8 cellular contexts compared by ENCODE assay signal in the genomic region with DNA sequence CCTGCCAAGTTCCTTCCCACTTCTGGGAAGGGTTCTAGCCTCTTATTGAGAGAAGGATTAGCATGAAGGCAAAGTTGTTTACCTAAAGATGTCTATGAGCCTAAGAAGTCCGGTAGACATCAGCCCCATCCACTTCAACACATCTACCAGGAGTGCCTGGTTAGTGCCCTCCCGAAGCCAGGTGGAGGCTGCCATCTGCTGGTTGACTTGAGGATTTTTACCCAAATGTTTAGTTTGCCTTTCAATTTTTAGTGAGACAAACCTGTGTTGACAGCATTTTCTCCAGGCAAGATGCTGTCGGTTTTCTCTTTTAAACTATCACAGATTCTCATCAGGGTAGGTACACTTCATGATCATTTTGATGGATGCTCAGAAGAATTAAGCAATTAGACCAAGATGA.
DNase-seq lines count a peak whose midpoint lies in the region; ATAC-seq and TF ChIP-seq lines count a peak whose summit lies in the region.

No MANE protein-coding gene starts in this region.

- ATAC-seq in HG02588 (IDR thresholded peaks at IDR 0.05; ENCODE audit: unreplicated experiment) (peak; percentile 49), body of pancreas (peak; percentile 79), HG03135 (IDR thresholded peaks at IDR 0.05; ENCODE audit: unreplicated experiment) (no peak)

- WGBS in body of pancreas, 2 donors: 0 to 3% methylated on average over 3 of the region's 3 CpGs
- no CpG with 5 or more reads among the region's 3 CpGs for WGBS in iPS DF 6.9 (ENCODE audit: insufficient coverage, insufficient read length)

- no peaks in the 10 kb centered on the region for H3K27me3 ChIP-seq in body of pancreas
- no peaks in the 10 kb centered on the region for H3K27me3 ChIP-seq in iPS DF 6.9 (ENCODE audit: control insufficient read depth, insufficient read depth, low read length)

- TF ChIP-seq CTCF in body of pancreas (IDR thresholded peaks at IDR 0.05): peak; percentile 57 to 81 (median 78)

- no peaks in the 10 kb centered on the region for H3K9me3 ChIP-seq in body of pancreas
- H3K9me3 ChIP-seq in iPS DF 6.9 (ENCODE audit: control insufficient read depth, insufficient read depth, low read length): no peaks in the 10 kb centered on the region

- H3K36me3 ChIP-seq in body of pancreas (replicated peaks in 1 of 2; ENCODE audit: insufficient read depth in 1 of 2, low read depth in 2 of 2) (no peaks in the 10 kb centered on the region), iPS DF 6.9 (ENCODE audit: control insufficient read depth, insufficient read depth, low read length) (no peaks in the 10 kb centered on the region)

- H3K27ac ChIP-seq in body of pancreas: no peak overlapping the region
- H3K27ac ChIP-seq in iPS DF 6.9 (ENCODE audit: low read length): no peak overlapping the region

- DNase-seq in DMS79 (lab: John Stamatoyannopoulos, UW) (peak; percentile 94), NCI-H2107 treated with DMSO at 0.1 percent for 48 hours (lab: John Stamatoyannopoulos, UW; ENCODE audit: unreplicated experiment) (peak; percentile 70), UCSD-AML1 (lab: John Stamatoyannopoulos, UW; ENCODE audit: unreplicated experiment) (peak; percentile 56), body of pancreas (peak; percentile 61 to 69 (median 64)), iPS DF 6.9 (ENCODE audit: low read depth, low spot score) (peak; percentile 41)
- DNase-seq in stimulated activated CD4-positive, alpha-beta T cell treated with anti-CD3 and anti-CD28 coated beads, Interleukin-12 subunit alpha, Interleukin-12 subunit beta, amount 100 ng/mL, for 24 hours (ENCODE audit: low read depth in 2 of 2): peak; percentile 62 to 66

- no peak for TF ChIP-seq POLR2A in body of pancreas (IDR thresholded peaks at IDR 0.05)

- H3K4me1 ChIP-seq in body of pancreas (no peaks in the 10 kb centered on the region), iPS DF 6.9 (ENCODE audit: control insufficient read depth, insufficient read depth, low read length) (no peaks in the 10 kb centered on the region)

- intact Hi-C loops in body of pancreas (cut with DNase I): loop anchor here (5.0 to 10.0 kb wide), 3 partner anchors 99 to 349 kb away; no protein-coding TSS in a partner anchor

- H3K4me3 ChIP-seq in body of pancreas (no peak overlapping the region), iPS DF 6.9 (ENCODE audit: low read length) (no peak overlapping the region)

Comparison
In these comparisons a context has a peak if more than half of its experiments do, and no peak if none do; other contexts are left out.
1. DNase-seq: peak in every context shown above with its lines; median percentile 94 in DMS79; 70 in NCI-H2107 treated with DMSO at 0.1 percent for 48 hours; 64 in body of pancreas; 64 in stimulated activated CD4-positive, alpha-beta T cell treated with anti-CD3 and anti-CD28 coated beads, Interleukin-12 subunit alpha, Interleukin-12 subunit beta, amount 100 ng/mL, for 24 hours; 56 in UCSD-AML1; 41 in iPS DF 6.9.